ENCODE assay signal across 1 cellular context in genomic region chr7:51636503-51636902, GRCh38.
TF ChIP-seq lines count a peak whose summit lies in the region.

No MANE protein-coding gene starts in this region.

TF ChIP-seq in GM23338, 12 proteins besides CTCF, POLR2A, EP300 and RAD21:
- TF ChIP-seq ZNF462 (CRISPR knock-in tag; IDR thresholded peaks at IDR 0.05) = no peak
- TF ChIP-seq POLR2AphosphoS5 (IDR thresholded peaks at IDR 0.05; ENCODE audit: low read depth) = no peak
- no peak for TF ChIP-seq REST (IDR thresholded peaks at IDR 0.05; ENCODE audit: unreplicated experiment)
- no peak for TF ChIP-seq CREB1 (CRISPR knock-in tag; IDR thresholded peaks at IDR 0.05; ENCODE audit: low read depth)
- TF ChIP-seq JUNB (IDR thresholded peaks at IDR 0.05; ENCODE audit: unreplicated experiment) = no peak
- no peak for TF ChIP-seq EZH2phosphoT487 (IDR thresholded peaks at IDR 0.05; ENCODE audit: unreplicated experiment)
- no peak for TF ChIP-seq STAT1 (IDR thresholded peaks at IDR 0.05; ENCODE audit: unreplicated experiment)
- no peak for TF ChIP-seq EZH2 (IDR thresholded peaks at IDR 0.05; ENCODE audit: low read depth, unreplicated experiment)
- TF ChIP-seq NANOG (IDR thresholded peaks at IDR 0.05; ENCODE audit: borderline replicate concordance) = no peak
- TF ChIP-seq ZNF114 (CRISPR knock-in tag; IDR thresholded peaks at IDR 0.05) = no peak
